9 cellular contexts compared by ENCODE assay signal in the genomic region with DNA sequence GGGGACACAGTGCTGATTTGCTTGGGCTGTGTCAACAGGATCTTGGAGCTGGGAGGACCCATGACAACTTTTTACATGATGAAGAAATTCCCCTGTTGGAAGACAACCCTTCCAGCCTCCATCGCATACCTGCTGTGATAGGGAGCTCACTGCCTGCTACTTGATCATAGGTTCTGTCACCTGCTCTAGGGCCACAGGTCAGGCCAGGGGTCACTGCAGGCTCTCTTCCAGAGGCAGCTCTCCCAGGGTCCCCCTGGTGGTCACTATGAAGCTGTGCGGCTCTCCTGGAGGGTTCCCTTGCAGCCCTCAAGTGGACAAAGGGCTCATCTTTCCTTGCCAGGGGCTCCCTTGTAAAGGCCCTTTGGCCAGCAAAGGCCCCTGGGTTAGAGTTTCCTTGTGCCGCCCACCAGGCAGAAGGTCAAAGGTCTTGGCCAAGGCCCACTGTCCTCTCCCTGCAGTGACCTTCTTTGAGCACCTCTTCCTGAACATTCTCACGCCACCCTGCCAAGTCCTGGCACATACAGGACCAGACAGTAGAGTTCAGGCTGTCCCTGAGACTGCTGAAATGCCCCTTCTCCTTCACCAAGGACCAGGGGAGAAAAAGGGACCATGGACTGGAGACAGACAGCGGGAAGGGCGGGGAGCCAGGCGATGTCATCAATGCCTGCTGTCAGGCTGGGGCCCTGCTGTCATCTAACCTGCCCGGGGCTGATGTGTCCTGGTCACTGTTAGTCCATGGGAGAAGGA.
DNase-seq lines count a peak whose midpoint lies in the region; ATAC-seq, FAIRE-seq and TF ChIP-seq lines count a peak whose summit lies in the region.
"Had no signal": no experiment of that assay in that cellular context is flagged by ENCODE, and none has a peak within 500 bp of the region (broad histone marks: within the 10 kb centered on the region; RNA-seq: fewer than 3 reads in every experiment).

No MANE protein-coding gene starts in this region.

- H3K4me1 ChIP-seq in heart right ventricle, result peaks cover 0 to 20% (median 6%) of the 10 kb centered on the region in 9 donors
- no peaks in the 10 kb centered on the region for H3K4me1 ChIP-seq in small intestine (ENCODE audit: control insufficient read depth in 2 of 2, insufficient read depth in 1 of 2, low read depth in 1 of 2, low read length in 1 of 2)

- DNase-seq in stimulated activated CD4-positive, alpha-beta T cell treated with anti-CD3 and anti-CD28 coated beads, TNF-alpha, amount 100 ng/mL, for 48 hours (ENCODE audit: low read depth in 3 of 3), result peak in 2 of 3 donors; percentile 7 to 13
- DNase-seq in stimulated activated CD4-positive, alpha-beta T cell treated with anti-CD3 and anti-CD28 coated beads, Interleukin-4, amount 100 ng/mL, for 4 hours, result no peak
- DNase-seq in HTR-8/SVneo (ENCODE audit: insufficient read length, low spot score) (peak; percentile 70), WTC11 (ENCODE audit: low spot score) (peak; percentile 76), heart right ventricle (peak; percentile 26 to 38), small intestine (peak; percentile 33)

- no peak overlapping the region for H3K4me3 Mint-ChIP-seq in WTC11
- H3K4me3 Mint-ChIP-seq: central memory CD8-positive, alpha-beta T cell had no signal

- no peaks in the 10 kb centered on the region for H3K9me3 Mint-ChIP-seq in WTC11
- H3K9me3 Mint-ChIP-seq: central memory CD8-positive, alpha-beta T cell had no signal

- H3K27ac Mint-ChIP-seq in WTC11, result no peak overlapping the region

- peak; percentile 84 for ATAC-seq in WTC11
- peak in 5 of 8 donors; percentile 54 to 67 (median 57) for ATAC-seq in heart right ventricle
- ATAC-seq in HG03520 (IDR thresholded peaks at IDR 0.05; ENCODE audit: unreplicated experiment), result no peak
- no peak for ATAC-seq in GM18873 (IDR thresholded peaks at IDR 0.05; ENCODE audit: low FRiP score, unreplicated experiment)

- POLR2A ChIA-PET in WTC11 (lab: Charles Lee), result interaction anchor here (0.9 kb wide), 1 partner anchor 16 kb away, joined by 3 read pairs; no protein-coding TSS in a partner anchor

- intact Hi-C loops in heart right ventricle (cut with DNase I), result loop anchor here in 9 of 10 donors (2.0 to 10.0 kb wide), 11 partner anchors 111 to 252 kb away; no protein-coding TSS in a partner anchor

- H3K27ac ChIP-seq in heart right ventricle (no peak overlapping the region), small intestine (ENCODE audit: low read depth in 1 of 2, low read length in 1 of 2) (no peak overlapping the region)

- no peaks in the 10 kb centered on the region for H3K27me3 Mint-ChIP-seq in WTC11 (ENCODE audit: low read depth)

- FAIRE-seq in HTR-8/SVneo (lab: Jason Lieb, UNC) (peak; percentile 57), small intestine (lab: Jason Lieb, UNC) (no peak)

- no peaks in the 10 kb centered on the region for H3K36me3 Mint-ChIP-seq in WTC11

- H3K4me3 ChIP-seq in heart right ventricle, result no peak overlapping the region
- no peak overlapping the region for H3K4me3 ChIP-seq in small intestine (ENCODE audit: low read depth in 1 of 2, low read length in 2 of 2)

- no peaks in the 10 kb centered on the region for H3K4me1 Mint-ChIP-seq in WTC11
- H3K4me1 Mint-ChIP-seq: central memory CD8-positive, alpha-beta T cell had no signal

- WGBS in heart right ventricle, 2 donors, result 82 to 87% methylated on average over 8 of the region's 8 CpGs
- 64 to 80% (median 80%) methylated on average over 6 to 8 of the region's 8 CpGs for WGBS in small intestine, 3 donors

- TF ChIP-seq CTCF in WTC11 (IDR thresholded peaks at IDR 0.05), result peak; percentile 87
- TF ChIP-seq CTCF in heart right ventricle (IDR thresholded peaks at IDR 0.05), result peak; percentile 68 to 83 (median 75)

- CTCF ChIA-PET in WTC11 (lab: Charles Lee), result interaction anchor here (0.6 to 6.2 kb wide), 50 partner anchors 9 to 1006 kb away, joined by 3 to 31 read pairs (median 4); no protein-coding TSS in a partner anchor

- no peaks in the 10 kb centered on the region for H3K27me3 ChIP-seq in heart right ventricle
- H3K27me3 ChIP-seq in small intestine (ENCODE audit: control insufficient read depth in 2 of 2, insufficient read depth in 2 of 2, low read length in 2 of 2), result no peaks in the 10 kb centered on the region

- no peaks in the 10 kb centered on the region for H3K36me3 ChIP-seq in heart right ventricle
- H3K36me3 ChIP-seq in small intestine (ENCODE audit: control insufficient read depth in 2 of 2, insufficient read depth in 2 of 2, low read length in 2 of 2), result no peaks in the 10 kb centered on the region

- no peaks in the 10 kb centered on the region for H3K9me3 ChIP-seq in heart right ventricle
- no peaks in the 10 kb centered on the region for H3K9me3 ChIP-seq in small intestine (ENCODE audit: control insufficient read depth, low read depth)

TF ChIP-seq in WTC11, 78 proteins besides CTCF, POLR2A, EP300 and RAD21:
- TF ChIP-seq, protein P1, sequence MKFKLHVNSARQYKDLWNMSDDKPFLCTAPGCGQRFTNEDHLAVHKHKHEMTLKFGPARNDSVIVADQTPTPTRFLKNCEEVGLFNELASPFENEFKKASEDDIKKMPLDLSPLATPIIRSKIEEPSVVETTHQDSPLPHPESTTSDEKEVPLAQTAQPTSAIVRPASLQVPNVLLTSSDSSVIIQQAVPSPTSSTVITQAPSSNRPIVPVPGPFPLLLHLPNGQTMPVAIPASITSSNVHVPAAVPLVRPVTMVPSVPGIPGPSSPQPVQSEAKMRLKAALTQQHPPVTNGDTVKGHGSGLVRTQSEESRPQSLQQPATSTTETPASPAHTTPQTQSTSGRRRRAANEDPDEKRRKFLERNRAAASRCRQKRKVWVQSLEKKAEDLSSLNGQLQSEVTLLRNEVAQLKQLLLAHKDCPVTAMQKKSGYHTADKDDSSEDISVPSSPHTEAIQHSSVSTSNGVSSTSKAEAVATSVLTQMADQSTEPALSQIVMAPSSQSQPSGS (CRISPR knock-in tag; IDR thresholded peaks at IDR 0.05; ENCODE audit: borderline replicate concordance, low read depth), result no peak
- TF ChIP-seq, protein P2, sequence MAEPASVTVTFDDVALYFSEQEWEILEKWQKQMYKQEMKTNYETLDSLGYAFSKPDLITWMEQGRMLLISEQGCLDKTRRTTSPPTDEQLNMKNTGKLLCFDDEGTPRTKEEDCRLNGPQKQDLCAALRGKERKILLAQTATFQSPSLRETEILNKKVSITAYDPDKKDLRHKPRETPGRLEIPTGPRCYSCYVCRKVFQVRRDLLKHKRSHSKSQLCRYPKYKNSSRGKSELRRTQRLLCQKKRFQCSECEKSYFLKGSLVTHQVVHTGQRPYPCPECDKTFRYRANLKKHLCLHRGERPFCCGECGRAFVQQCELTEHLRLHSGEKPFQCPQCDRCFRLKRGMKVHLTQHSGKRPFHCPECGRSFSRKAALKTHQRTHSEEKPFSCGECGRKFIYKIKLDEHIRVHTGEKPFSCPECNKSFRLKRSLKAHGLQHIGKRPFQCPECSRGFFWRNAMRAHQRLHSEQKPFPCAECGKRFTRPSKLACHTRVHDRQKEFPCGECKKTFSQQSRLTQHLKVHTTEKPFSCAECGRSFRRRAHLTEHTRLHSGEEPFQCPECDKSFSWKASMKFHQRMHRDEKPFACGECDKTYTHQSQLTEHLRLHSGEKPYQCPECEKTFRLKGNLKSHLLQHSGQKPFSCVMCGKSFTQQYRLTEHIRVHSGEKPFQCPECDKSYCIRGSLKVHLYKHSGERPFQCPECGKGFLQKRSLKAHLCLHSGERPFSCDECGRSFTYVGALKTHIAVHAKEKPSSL (CRISPR knock-in tag; conservative IDR thresholded peaks at IDR 0.05), result no peak
- TF ChIP-seq, protein P3, sequence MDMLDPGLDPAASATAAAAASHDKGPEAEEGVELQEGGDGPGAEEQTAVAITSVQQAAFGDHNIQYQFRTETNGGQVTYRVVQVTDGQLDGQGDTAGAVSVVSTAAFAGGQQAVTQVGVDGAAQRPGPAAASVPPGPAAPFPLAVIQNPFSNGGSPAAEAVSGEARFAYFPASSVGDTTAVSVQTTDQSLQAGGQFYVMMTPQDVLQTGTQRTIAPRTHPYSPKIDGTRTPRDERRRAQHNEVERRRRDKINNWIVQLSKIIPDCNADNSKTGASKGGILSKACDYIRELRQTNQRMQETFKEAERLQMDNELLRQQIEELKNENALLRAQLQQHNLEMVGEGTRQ (CRISPR knock-in tag; IDR thresholded peaks at IDR 0.05), result no peak

Comparison
In these comparisons a context has a peak if more than half of its experiments do, and no peak if none do; other contexts are left out.
1. DNase-seq: peak in stimulated activated CD4-positive, alpha-beta T cell treated with anti-CD3 and anti-CD28 coated beads, TNF-alpha, amount 100 ng/mL, for 48 hours (2 of 3), HTR-8/SVneo (single experiment), WTC11 (single experiment), heart right ventricle (2 of 2) and small intestine (single experiment); none in stimulated activated CD4-positive, alpha-beta T cell treated with anti-CD3 and anti-CD28 coated beads, Interleukin-4, amount 100 ng/mL, for 4 hours (0 of 2).
2. ATAC-seq: peak in WTC11 (single experiment) and heart right ventricle (5 of 8); none in HG03520 (single experiment) and GM18873 (single experiment).